22 cellular contexts compared by ENCODE assay signal in the genomic region with DNA sequence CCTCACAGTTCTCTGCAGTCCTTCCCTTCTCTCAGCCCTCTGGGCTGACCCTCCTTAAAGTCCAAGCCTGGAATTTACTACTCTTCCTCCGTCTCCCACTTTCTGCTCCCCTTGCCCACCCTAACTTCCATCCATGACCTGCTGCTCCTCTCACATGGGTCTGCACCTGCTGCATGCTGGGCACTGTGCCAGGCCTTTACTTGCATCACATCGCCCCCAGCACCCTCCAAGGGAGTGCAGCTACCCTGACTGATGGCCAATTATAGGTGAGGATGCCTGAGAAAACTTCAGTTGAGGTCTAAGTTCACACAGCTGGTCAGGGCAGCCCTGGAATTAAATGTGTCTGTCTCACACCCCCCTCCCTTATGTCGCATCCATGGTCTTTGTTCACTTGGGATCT. TPM values are rescaled to one million over a fixed set of nuclear protein-coding genes. Genes with fewer than 3 reads are reported as not detected.
DNase-seq lines count a peak whose midpoint lies in the region; ATAC-seq, FAIRE-seq and TF ChIP-seq lines count a peak whose summit lies in the region.
"Had no signal": no experiment of that assay in that cellular context is flagged by ENCODE, and none has a peak within 500 bp of the region (broad histone marks: within the 10 kb centered on the region; RNA-seq: fewer than 3 reads in every experiment).

No MANE protein-coding gene starts in this region.

- no peak for DNase-seq in stimulated activated naive CD8-positive, alpha-beta T cell treated with anti-CD3 and anti-CD28 coated beads, Interleukin-15, Interleukin-2, amounts not matched to agents 100 U/mL and 50 U/mL, for 24 hours
- peak; percentile 15 for DNase-seq in NCI-H1436 treated with DMSO at 0.1 percent for 48 hours (lab: John Stamatoyannopoulos, UW)
- no peak for DNase-seq in T-helper 2 cell treated with Interferon-gamma antibody and Interleukin-4, amounts not matched to agents 5 μg/mL and 100 μg/mL, for 36 hours (ENCODE audit: low spot score)
- DNase-seq in urothelium cell line (ENCODE audit: low spot score) = no peak
- DNase-seq in occipital lobe (lab: John Stamatoyannopoulos, UW) = no peak
- no peak for DNase-seq in kidney
- no peak for DNase-seq in SW480 (ENCODE audit: low spot score)
- DNase-seq: activated CD4-positive, alpha-beta memory T cell treated with anti-CD3 and anti-CD28 coated beads for 36 hours; activated effector memory CD4-positive, alpha-beta T cell treated with anti-CD3 and anti-CD28 coated beads, Interleukin-2, amount 50 U/mL, for 16 hours; C1 segment of cervical spinal cord; effector CD8-positive, alpha-beta T cell; GF-D8; NCI-H226; right lobe of liver had no signal

- no peak overlapping the region for H3K27ac ChIP-seq in kidney (ENCODE audit: low read depth in 2 of 2, low read length in 2 of 2)
- H3K27ac ChIP-seq: right lobe of liver had no signal

- ATAC-seq in stimulated activated naive CD8-positive, alpha-beta T cell treated with anti-CD3 and anti-CD28 coated beads, Interleukin-15, Interleukin-2, amounts not matched to agents 100 U/mL and 50 U/mL, for 24 hours = no peak
- ATAC-seq: right lobe of liver had no signal

- TF ChIP-seq CTCF in kidney (IDR thresholded peaks at IDR 0.05; ENCODE audit: borderline replicate concordance, extremely low read depth, insufficient read depth) = no peak

- H3K9me3 ChIP-seq in kidney (ENCODE audit: control insufficient read depth in 1 of 2, low read length in 2 of 2) = no peaks in the 10 kb centered on the region
- H3K9me3 ChIP-seq: right lobe of liver had no signal

- H3K4me1 ChIP-seq in kidney (ENCODE audit: control insufficient read depth in 1 of 2, insufficient read depth in 1 of 2, low read depth in 1 of 2, low read length in 2 of 2) = no peaks in the 10 kb centered on the region
- H3K4me1 ChIP-seq: right lobe of liver had no signal

- H3K36me3 ChIP-seq in kidney (ENCODE audit: control insufficient read depth in 1 of 2, insufficient read depth in 2 of 2, low read length in 2 of 2) = no peaks in the 10 kb centered on the region
- H3K36me3 ChIP-seq: right lobe of liver had no signal

- H3K4me1 Mint-ChIP-seq in stimulated activated naive CD8-positive, alpha-beta T cell treated with anti-CD3 and anti-CD28 coated beads, Interleukin-15, Interleukin-2, amounts not matched to agents 100 ng/mL and 50 ng/mL, for 24 hours (ENCODE audit: low read depth) = peaks cover 92% of the 10 kb centered on the region
- H3K4me1 Mint-ChIP-seq in T-helper 2 cell treated with Interferon-gamma antibody and Interleukin-4, amounts not matched to agents 5 μg/mL and 100 μg/mL, for 36 hours (ENCODE audit: low read depth) = peaks cover 66% of the 10 kb centered on the region

- no peak overlapping the region for H3K9ac ChIP-seq in kidney (ENCODE audit: low read length in 2 of 2)

- FAIRE-seq in urothelium cell line (lab: Jason Lieb, UNC) (peak; percentile 80), kidney (lab: Jason Lieb, UNC) (no peak)
- FAIRE-seq: bronchial epithelial cell, H54, RCC 7860 had no signal

- no peak overlapping the region for H3K4me3 ChIP-seq in kidney (ENCODE audit: low read length in 2 of 2)
- H3K4me3 ChIP-seq: lung, right lobe of liver had no signal

- peak overlapping the region; percentile 96 for H3K27ac Mint-ChIP-seq in stimulated activated naive CD8-positive, alpha-beta T cell treated with anti-CD3 and anti-CD28 coated beads, Interleukin-15, Interleukin-2, amounts not matched to agents 100 ng/mL and 50 ng/mL, for 24 hours
- H3K27ac Mint-ChIP-seq in T-helper 2 cell treated with Interferon-gamma antibody and Interleukin-4, amounts not matched to agents 5 μg/mL and 100 μg/mL, for 36 hours = peak overlapping the region; percentile 43

- H3K4me3 Mint-ChIP-seq in stimulated activated naive CD8-positive, alpha-beta T cell treated with anti-CD3 and anti-CD28 coated beads, Interleukin-15, Interleukin-2, amounts not matched to agents 100 ng/mL and 50 ng/mL, for 24 hours = no peak overlapping the region
- H3K4me3 Mint-ChIP-seq in T-helper 2 cell treated with Interferon-gamma antibody and Interleukin-4, amounts not matched to agents 5 μg/mL and 100 μg/mL, for 36 hours = peak overlapping the region; percentile 11
- H3K4me3 Mint-ChIP-seq: activated CD4-positive, alpha-beta memory T cell treated with anti-CD3 and anti-CD28 coated beads for 36 hours; neural crest cell had no signal

- no peaks in the 10 kb centered on the region for H3K27me3 Mint-ChIP-seq in stimulated activated naive CD8-positive, alpha-beta T cell treated with anti-CD3 and anti-CD28 coated beads, Interleukin-15, Interleukin-2, amounts not matched to agents 100 ng/mL and 50 ng/mL, for 24 hours
- no peaks in the 10 kb centered on the region for H3K27me3 Mint-ChIP-seq in T-helper 2 cell treated with Interferon-gamma antibody and Interleukin-4, amounts not matched to agents 5 μg/mL and 100 μg/mL, for 36 hours (ENCODE audit: low read depth)
- H3K27me3 Mint-ChIP-seq: activated CD4-positive, alpha-beta memory T cell treated with anti-CD3 and anti-CD28 coated beads for 36 hours had no signal

- intact Hi-C loops in kidney (cut with DNase I) = no loop called here

- H3K9me3 Mint-ChIP-seq in stimulated activated naive CD8-positive, alpha-beta T cell treated with anti-CD3 and anti-CD28 coated beads, Interleukin-15, Interleukin-2, amounts not matched to agents 100 ng/mL and 50 ng/mL, for 24 hours = no peaks in the 10 kb centered on the region
- no peaks in the 10 kb centered on the region for H3K9me3 Mint-ChIP-seq in T-helper 2 cell treated with Interferon-gamma antibody and Interleukin-4, amounts not matched to agents 5 μg/mL and 100 μg/mL, for 36 hours
- H3K9me3 Mint-ChIP-seq: activated CD4-positive, alpha-beta memory T cell treated with anti-CD3 and anti-CD28 coated beads for 36 hours; neural crest cell had no signal

- no peaks in the 10 kb centered on the region for H3K36me3 Mint-ChIP-seq in stimulated activated naive CD8-positive, alpha-beta T cell treated with anti-CD3 and anti-CD28 coated beads, Interleukin-15, Interleukin-2, amounts not matched to agents 100 ng/mL and 50 ng/mL, for 24 hours (ENCODE audit: low read depth)
- peaks cover 1% of the 10 kb centered on the region for H3K36me3 Mint-ChIP-seq in T-helper 2 cell treated with Interferon-gamma antibody and Interleukin-4, amounts not matched to agents 5 μg/mL and 100 μg/mL, for 36 hours (ENCODE audit: low read depth)
- H3K36me3 Mint-ChIP-seq: activated CD4-positive, alpha-beta memory T cell treated with anti-CD3 and anti-CD28 coated beads for 36 hours had no signal

RNA-seq across cellular contexts. Expression of gene ZPBP, which starts 53.6 kb away (rescaled TPM):
- total RNA-seq in occipital lobe = 0.47 TPM
- total RNA-seq in kidney = 0.22 TPM
- polyA plus RNA-seq in kidney (ENCODE audit: insufficient read depth, low read depth, low replicate concordance) = not detected
- total RNA-seq: activated CD4-positive, alpha-beta memory T cell treated with anti-CD3 and anti-CD28 coated beads for 36 hours; bronchial epithelial cell; LHCN-M2; neural crest cell; right lobe of liver had no signal
- polyA plus RNA-seq: urinary bladder had no signal
